Comparison of ENCODE assay signal across 8 cellular contexts in the genomic region with DNA sequence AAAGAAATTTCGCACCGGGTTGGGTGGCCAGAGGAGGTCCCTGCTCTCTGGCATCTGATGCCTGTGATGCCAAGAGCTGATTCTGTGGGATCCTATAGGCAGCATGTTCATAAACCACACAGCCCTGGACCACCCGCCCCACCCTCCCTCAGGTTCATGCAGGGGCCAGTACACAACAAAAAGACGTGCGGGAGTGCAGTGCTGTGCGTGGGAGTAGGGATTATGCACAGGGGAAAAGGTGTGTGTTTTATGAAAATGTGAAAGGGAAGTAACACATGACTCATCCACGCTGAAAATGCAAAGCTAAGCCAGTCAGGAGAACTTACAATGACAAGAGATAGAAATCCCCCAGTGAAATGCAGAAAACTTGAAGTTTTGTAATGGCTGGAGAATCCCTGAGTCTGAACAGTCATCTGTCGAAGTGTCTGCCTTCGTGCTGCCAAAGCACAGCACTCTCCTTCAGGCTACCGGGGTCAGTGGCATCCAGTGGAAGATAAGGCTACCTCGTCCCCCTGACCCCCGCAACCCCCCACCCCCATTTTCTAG. TPM values are rescaled to one million over a fixed set of nuclear protein-coding genes. Genes with fewer than 3 reads are reported as not detected.
DNase-seq lines count a peak whose midpoint lies in the region; ATAC-seq, FAIRE-seq and TF ChIP-seq lines count a peak whose summit lies in the region.

No MANE protein-coding gene starts in this region.

- no peak overlapping the region for H2AFZ ChIP-seq in HepG2 (ENCODE audit: low read length)

- no peak overlapping the region for H3K27ac Mint-ChIP-seq in stimulated activated naive CD8-positive, alpha-beta T cell treated with anti-CD3 and anti-CD28 coated beads, Interleukin-15, amount 100 ng/mL, for 72 hours

- peak in 1 of 2 experiments; percentile 33; a peak in 2 of 4 replicates for TF ChIP-seq POLR2A in HepG2 (IDR thresholded peaks at IDR 0.05; ENCODE audit: insufficient read depth in 1 of 2, low read depth in 2 of 2, low read length in 2 of 2)

- peak overlapping the region; percentile 84 for H3K4me2 ChIP-seq in HepG2 (ENCODE audit: low read depth, low read length)

- TF ChIP-seq RAD21 in HepG2 (CRISPR knock-in tag; IDR thresholded peaks at IDR 0.05) = no peak

- CTCF ChIA-PET in HepG2 (lab: Yijun Ruan, JAX; ENCODE audit: low intra/inter-chr PET ratio, low total read pairs) = no interaction called here

- TF ChIP-seq EP300 in HepG2 (IDR thresholded peaks at IDR 0.05; ENCODE audit: low read depth in 2 of 2, low read length in 2 of 2) = no peak
- no peak for TF ChIP-seq EP300 in HepG2 (CRISPR knock-in tag; IDR thresholded peaks at IDR 0.05; ENCODE audit: borderline replicate concordance)

- no TSS peak for BruUV-seq in HepG2 (replicated peaks; lab: Mats Ljungman, UMichigan)

- peak overlapping the region; percentile 83 for H3K4me3 Mint-ChIP-seq in stimulated activated naive CD8-positive, alpha-beta T cell treated with anti-CD3 and anti-CD28 coated beads, Interleukin-15, amount 100 ng/mL, for 72 hours

- H3K9me3 ChIP-seq in HepG2 (ENCODE audit: low read length) = no peaks in the 10 kb centered on the region

- in situ Hi-C loops in astrocyte of the spinal cord (cut with HindIII; ENCODE audit: low sequenced_read_pairs) = no loop called here
- in situ Hi-C loops in HepG2 (cut with HindIII; ENCODE audit: extremely low pct_ligation_motif_present, low pct_unique_long_range_greater_than_20kb) = loop anchor here (10.0 kb wide), 1 partner anchor 345 kb away; no protein-coding TSS in a partner anchor

- DNase-seq in GM10266 (ENCODE audit: extremely low spot score) (peak; percentile 72), HTR-8/SVneo (ENCODE audit: insufficient read length, low spot score) (peak; percentile 67), astrocyte of the spinal cord (ENCODE audit: low read depth, low spot score) (peak; percentile 71), HepG2 (ENCODE audit: low spot score) (peak; percentile 38), cortex of kidney (lab: John Stamatoyannopoulos, UW) (no peak), NCI-H1105 (lab: John Stamatoyannopoulos, UW) (no peak)
- DNase-seq in stimulated activated naive CD8-positive, alpha-beta T cell treated with anti-CD3 and anti-CD28 coated beads, Interleukin-15, amount 100 ng/mL, for 72 hours = peak; percentile 16 to 63

- H3K27me3 Mint-ChIP-seq in stimulated activated naive CD8-positive, alpha-beta T cell treated with anti-CD3 and anti-CD28 coated beads, Interleukin-15, amount 100 ng/mL, for 72 hours = peaks cover 72% of the 10 kb centered on the region

- H3K4me3 ChIP-seq in astrocyte of the spinal cord (ENCODE audit: low read depth, low read length) = peak overlapping the region; percentile 56
- peak overlapping the region; percentile 70 to 88 (median 80) for H3K4me3 ChIP-seq in HepG2 (replicated peaks in 1 of 3; ENCODE audit: insufficient read depth in 1 of 3, low read depth in 2 of 3, low read length in 3 of 3)

- ATAC-seq in GM21576 (IDR thresholded peaks at IDR 0.05; ENCODE audit: unreplicated experiment) (peak; percentile 64), HepG2 (peak; percentile 5; the same call in 2 of the 3 replicates)
- ATAC-seq in stimulated activated naive CD8-positive, alpha-beta T cell treated with anti-CD3 and anti-CD28 coated beads, Interleukin-15, amount 100 ng/mL, for 72 hours = peak; percentile 74

- H3K9me3 Mint-ChIP-seq in stimulated activated naive CD8-positive, alpha-beta T cell treated with anti-CD3 and anti-CD28 coated beads, Interleukin-15, amount 100 ng/mL, for 72 hours = peaks cover 5 to 8% of the 10 kb centered on the region in 2 donors

- no peak for TF ChIP-seq CTCF in GM10266 (IDR thresholded peaks at IDR 0.05; ENCODE audit: control insufficient read depth, insufficient read depth, low read depth, missing control alignments)
- TF ChIP-seq CTCF in astrocyte of the spinal cord (IDR thresholded peaks at IDR 0.05; ENCODE audit: low read depth, low read length) = no peak
- no peak for TF ChIP-seq CTCF in HepG2 (CRISPR knock-in tag; IDR thresholded peaks at IDR 0.05)

- peak overlapping the region; percentile 90 for H3K27ac ChIP-seq in HepG2 (ENCODE audit: extremely low read length, insufficient read depth, low read length)

- WGBS in HepG2 (ENCODE audit: low lambda C conversion rate) = 17% methylated on average over 9 of the region's 12 CpGs

- FAIRE-seq in HTR-8/SVneo (lab: Jason Lieb, UNC) (peak; percentile 51), HepG2 (lab: Jason Lieb, UNC) (no peak)

- H3K4me1 Mint-ChIP-seq in stimulated activated naive CD8-positive, alpha-beta T cell treated with anti-CD3 and anti-CD28 coated beads, Interleukin-15, amount 100 ng/mL, for 72 hours = peaks cover 46% of the 10 kb centered on the region

- intact Hi-C loops in HepG2 (cut with micrococcal nuclease; ENCODE audit: unreplicated experiment) = loop anchor here (5.0 kb wide), 1 partner anchor 107 kb away; no protein-coding TSS in a partner anchor

- peaks cover 64% of the 10 kb centered on the region for H3K4me1 ChIP-seq in HepG2 (ENCODE audit: insufficient read depth, low read length)

- POLR2A ChIA-PET in HepG2 (lab: Yijun Ruan, JAX) = interaction anchor here (1.3 kb wide), 1 partner anchor 18 kb away, joined by 3 read pairs; no protein-coding TSS in a partner anchor

- H3K27me3 ChIP-seq in HepG2 (ENCODE audit: control insufficient read depth in 1 of 2, insufficient read depth in 2 of 2, low read length in 2 of 2) = no peaks in the 10 kb centered on the region

- peaks cover 18% of the 10 kb centered on the region for H3K79me2 ChIP-seq in HepG2 (ENCODE audit: insufficient read depth, low read length)

- peaks cover 4% of the 10 kb centered on the region; the same call in 1 of the 2 replicates for H4K20me1 ChIP-seq in HepG2 (ENCODE audit: insufficient read depth, low read length)

- H3K9ac ChIP-seq in HepG2 (ENCODE audit: insufficient read depth, low read depth, low read length) = peak overlapping the region; percentile 79

- H3K36me3 ChIP-seq in HepG2 (replicated peaks in 1 of 2; ENCODE audit: control insufficient read depth in 1 of 2, insufficient read depth in 2 of 2, low read length in 2 of 2) = no peaks in the 10 kb centered on the region; a peak in 1 of 5 replicates

TF ChIP-seq in HepG2, 621 proteins besides CTCF, POLR2A, EP300 and RAD21 (continues in another document):
- peak; percentile 23 for TF ChIP-seq XRCC5 (optimal IDR thresholded peaks at IDR 0.05; ENCODE audit: low read length)
- TF ChIP-seq FOSL2 (CRISPR knock-in tag; IDR thresholded peaks at IDR 0.05) = peak; percentile 53
- TF ChIP-seq, protein P1, sequence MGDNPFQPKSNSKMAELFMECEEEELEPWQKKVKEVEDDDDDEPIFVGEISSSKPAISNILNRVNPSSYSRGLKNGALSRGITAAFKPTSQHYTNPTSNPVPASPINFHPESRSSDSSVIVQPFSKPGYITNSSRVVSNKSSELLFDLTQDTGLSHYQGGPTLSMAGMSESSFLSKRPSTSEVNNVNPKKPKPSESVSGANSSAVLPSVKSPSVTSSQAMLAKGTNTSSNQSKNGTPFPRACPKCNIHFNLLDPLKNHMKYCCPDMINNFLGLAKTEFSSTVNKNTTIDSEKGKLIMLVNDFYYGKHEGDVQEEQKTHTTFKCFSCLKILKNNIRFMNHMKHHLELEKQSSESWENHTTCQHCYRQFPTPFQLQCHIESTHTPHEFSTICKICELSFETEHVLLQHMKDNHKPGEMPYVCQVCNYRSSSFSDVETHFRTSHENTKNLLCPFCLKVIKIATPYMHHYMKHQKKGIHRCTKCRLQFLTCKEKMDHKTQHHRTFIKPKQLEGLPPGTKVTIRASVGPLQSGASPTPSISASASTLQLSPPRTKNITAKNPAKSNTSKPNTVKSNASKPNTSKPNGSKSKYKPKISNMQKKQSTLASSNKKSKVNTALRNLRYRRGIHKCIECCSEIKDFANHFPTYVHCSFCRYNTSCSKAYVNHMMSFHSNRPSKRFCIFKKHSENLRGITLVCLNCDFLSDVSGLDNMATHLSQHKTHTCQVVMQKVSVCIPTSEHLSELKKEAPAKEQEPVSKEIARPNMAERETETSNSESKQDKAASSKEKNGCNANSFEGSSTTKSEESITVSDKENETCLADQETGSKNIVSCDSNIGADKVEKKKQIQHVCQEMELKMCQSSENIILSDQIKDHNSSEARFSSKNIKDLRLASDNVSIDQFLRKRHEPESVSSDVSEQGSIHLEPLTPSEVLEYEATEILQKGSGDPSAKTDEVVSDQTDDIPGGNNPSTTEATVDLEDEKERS (CRISPR knock-in tag; IDR thresholded peaks at IDR 0.05) = no peak
- TF ChIP-seq ZC3H13 (CRISPR knock-in tag; IDR thresholded peaks at IDR 0.05) = no peak

RNA-seq across cellular contexts. Expression of gene KIAA1217, which starts 1.1 kb away (rescaled TPM):
- total RNA-seq in HepG2 (2016; rRNA removed; fragmentation: Illumina TruSeq; extraction: Trizol) = 9.8 and 10.9 TPM in 2 replicates
- 1.8 and 2.3 TPM in 2 replicates for total RNA-seq in HepG2 (2016; cell fraction: cytosol; rRNA removed; fragmentation: Illumina TruSeq; extraction: Trizol; ENCODE audit: low read depth)
- 9.5 and 10.5 TPM in 2 replicates for total RNA-seq in HepG2 (2016; cell fraction: insoluble cytoplasmic fraction; rRNA removed; fragmentation: Illumina TruSeq; extraction: Trizol)
- 4.8 and 5.4 TPM in 2 replicates for total RNA-seq in HepG2 (2016; cell fraction: membrane; rRNA removed; fragmentation: Illumina TruSeq; extraction: Trizol)
- 34.3 and 43.9 TPM in 2 replicates for total RNA-seq in HepG2 (2016; cell fraction: nucleus; rRNA removed; fragmentation: Illumina TruSeq; extraction: Trizol)
- polyA plus RNA-seq in HepG2 (2011; rRNA removed) = 4.6 and 5.3 TPM in 2 replicates
- 1.2 and 1.7 TPM in 2 replicates for polyA plus RNA-seq in HepG2 (2011; cell fraction: cytosol; rRNA removed)
- 17.6 and 20.1 TPM in 2 replicates for polyA plus RNA-seq in HepG2 (2011; cell fraction: nucleus; rRNA removed)
- 7.9 and 11.0 TPM in 2 replicates for polyA plus RNA-seq in HepG2 (2012)
- 0.28 and 0.31 TPM in 2 replicates for polyA plus RNA-seq in HepG2 (2016; cell fraction: cytosol; fragmentation: Illumina TruSeq; extraction: Trizol; ENCODE audit: low read depth)
- 6.1 and 8.9 TPM in 2 replicates for polyA plus RNA-seq in HepG2 (2016; cell fraction: insoluble cytoplasmic fraction; fragmentation: Illumina TruSeq; extraction: Trizol; ENCODE audit: low read depth)
- 0.71 and 0.95 TPM in 2 replicates for polyA plus RNA-seq in HepG2 (2016; cell fraction: membrane; fragmentation: Illumina TruSeq; extraction: Trizol; ENCODE audit: low read depth)
- polyA plus RNA-seq in HepG2 (2016; cell fraction: nucleus; fragmentation: Illumina TruSeq; extraction: Trizol; ENCODE audit: insufficient read depth, low read depth) = 22.8 and 22.9 TPM in 2 replicates
- polyA minus RNA-seq in HepG2 (2011; rRNA and poly(A)+ RNA removed; ENCODE audit: low replicate concordance) = 1.9 and 8.7 TPM in 2 replicates
- polyA minus RNA-seq in HepG2 (2011; cell fraction: cytosol; rRNA and poly(A)+ RNA removed) = 5.4 and 5.5 TPM in 2 replicates
- polyA minus RNA-seq in HepG2 (2011; cell fraction: nucleus; rRNA and poly(A)+ RNA removed) = 37.7 and 40.9 TPM in 2 replicates

Comparison
In these comparisons a context has a peak if more than half of its experiments do, and no peak if none do; other contexts are left out.
1. DNase-seq: peak in GM10266 (single experiment), HTR-8/SVneo (single experiment), astrocyte of the spinal cord (single experiment), HepG2 (single experiment) and stimulated activated naive CD8-positive, alpha-beta T cell treated with anti-CD3 and anti-CD28 coated beads, Interleukin-15, amount 100 ng/mL, for 72 hours (2 of 2); none in cortex of kidney (single experiment) and NCI-H1105 (single experiment).
2. ATAC-seq: peak in every context shown above with its lines; median percentile 74 in stimulated activated naive CD8-positive, alpha-beta T cell treated with anti-CD3 and anti-CD28 coated beads, Interleukin-15, amount 100 ng/mL, for 72 hours; 64 in GM21576; 5 in HepG2.